Comparison of ENCODE assay signal across 18 cellular contexts in genomic region chr6:70676821-70677220, GRCh38. TPM values are rescaled to one million over a fixed set of nuclear protein-coding genes. Genes with fewer than 3 reads are reported as not detected.
A peak's percentile ranks its signal among the peaks of the same experiment; 100 is the strongest.
DNase-seq lines count a peak whose midpoint lies in the region; ATAC-seq and TF ChIP-seq lines count a peak whose summit lies in the region.
"Had no signal": no experiment of that assay in that cellular context is flagged by ENCODE, and none has a peak within 500 bp of the region (broad histone marks: within the 10 kb centered on the region; RNA-seq: fewer than 3 reads in every experiment).

No MANE protein-coding gene starts in this region.

- DNase-seq in ELF-1 (ENCODE audit: low read depth, low spot score) (peak; percentile 20), Karpas-422 (peak; percentile 15), lower lobe of right lung (no peak), osteoblast (ENCODE audit: insufficient read length, low spot score, missing footprints) (no peak), hepatic stellate cell (ENCODE audit: low spot score) (no peak)
- DNase-seq: AML-193; Calu3; CD4-positive, alpha-beta T cell; CD8-positive, alpha-beta T cell; DMS79 treated with DMSO at 0.1 percent for 48 hours; GDM1 had no signal

- H3K27ac ChIP-seq in Karpas-422 (ENCODE audit: low read length) (no peak overlapping the region), lower lobe of right lung (no peak overlapping the region), osteoblast (ENCODE audit: low read depth, low read length) (no peak overlapping the region)
- H3K27ac ChIP-seq: 22Rv1; A549; BLaER1 treated with 17β-estradiol and CSF1 and Interleukin-3, amounts not matched to agents 10 nM and 100 nM; C4-2B had no signal

- no peak overlapping the region for H3K9ac ChIP-seq in Karpas-422 (ENCODE audit: low read length)
- H3K9ac ChIP-seq: BLaER1 treated with 17β-estradiol and CSF1 and Interleukin-3, amounts not matched to agents 10 nM and 100 nM had no signal

- ATAC-seq in esophagus mucosa (peak; percentile 51), lower lobe of right lung (no peak)
- ATAC-seq: A549; CD8-positive, alpha-beta T cell; GM12878 had no signal

- no peak overlapping the region for H3K4me2 ChIP-seq in Karpas-422 (ENCODE audit: low read depth, low read length, poor library complexity, severe bottlenecking)
- no peak overlapping the region for H3K4me2 ChIP-seq in osteoblast (ENCODE audit: insufficient read depth, low read length)
- H3K4me2 ChIP-seq: A549; BLaER1 treated with 17β-estradiol and CSF1 and Interleukin-3, amounts not matched to agents 10 nM and 100 nM had no signal

- TF ChIP-seq CTCF in lower lobe of right lung (IDR thresholded peaks at IDR 0.05) (no peak), osteoblast (IDR thresholded peaks at IDR 0.05; ENCODE audit: extremely low read depth, low read depth, low read length) (no peak)

- H3K4me1 ChIP-seq in Karpas-422 (ENCODE audit: low read length) (no peaks in the 10 kb centered on the region), lower lobe of right lung (no peaks in the 10 kb centered on the region), osteoblast (ENCODE audit: insufficient read depth, low read length) (peaks cover 5% of the 10 kb centered on the region)

- H3K9me2 ChIP-seq in Karpas-422 (replicated peaks; ENCODE audit: insufficient read depth, low read length), result no peaks in the 10 kb centered on the region

- H3K27me3 ChIP-seq in Karpas-422 (ENCODE audit: low read length), result no peaks in the 10 kb centered on the region
- H3K27me3 ChIP-seq in lower lobe of right lung (ENCODE audit: low read depth), result no peaks in the 10 kb centered on the region
- no peaks in the 10 kb centered on the region for H3K27me3 ChIP-seq in osteoblast (ENCODE audit: insufficient read depth, low read length)
- H3K27me3 ChIP-seq: BLaER1 treated with 17β-estradiol and CSF1 and Interleukin-3, amounts not matched to agents 10 nM and 100 nM had no signal

- no peak overlapping the region for H2AFZ ChIP-seq in Karpas-422 (ENCODE audit: low read length)
- no peak overlapping the region for H2AFZ ChIP-seq in osteoblast (ENCODE audit: low read length)

- intact Hi-C loops in lower lobe of right lung (cut with DNase I), result no loop called here

- peaks cover 50% of the 10 kb centered on the region for H4K20me1 ChIP-seq in Karpas-422 (ENCODE audit: insufficient read depth, low read depth, low read length)
- H4K20me1 ChIP-seq in osteoblast (ENCODE audit: insufficient read depth, low read length), result peaks cover 45% of the 10 kb centered on the region

- H3K9me3 ChIP-seq in Karpas-422 (ENCODE audit: low read length) (no peaks in the 10 kb centered on the region), lower lobe of right lung (no peaks in the 10 kb centered on the region), osteoblast (ENCODE audit: low read depth, low read length) (no peaks in the 10 kb centered on the region)
- H3K9me3 ChIP-seq: A549, Caco-2 had no signal

- H3K36me3 ChIP-seq in Karpas-422 (ENCODE audit: insufficient read depth, low read length) (no peaks in the 10 kb centered on the region), lower lobe of right lung (no peaks in the 10 kb centered on the region), osteoblast (ENCODE audit: insufficient read depth, low read length) (no peaks in the 10 kb centered on the region)

- H3K4me3 ChIP-seq in Karpas-422 (ENCODE audit: low read length) (no peak overlapping the region), lower lobe of right lung (no peak overlapping the region), osteoblast (ENCODE audit: insufficient read depth, low read length) (no peak overlapping the region)
- H3K4me3 ChIP-seq: A549; BLaER1 treated with 17β-estradiol and CSF1 and Interleukin-3, amounts not matched to agents 10 nM and 100 nM; GM12878 had no signal

- H3K79me2 ChIP-seq in Karpas-422 (ENCODE audit: low read length) (peaks cover 12% of the 10 kb centered on the region; the same call in 1 of the 2 replicates), osteoblast (ENCODE audit: insufficient read depth, low read length) (peaks cover 74% of the 10 kb centered on the region)

RNA-seq across cellular contexts. Expression of gene SMAP1, which starts 9.1 kb away (rescaled TPM):
- total RNA-seq in Karpas-422 (2014; rRNA removed; shearing (Covaris generic); ENCODE audit: low replicate concordance), result 17.6 and 17.7 TPM in 2 replicates
- total RNA-seq in esophagus mucosa (35.3 TPM), lower lobe of right lung (21.7 TPM), osteoblast (33.7 and 37.7 TPM in 2 replicates)

Comparison
In these comparisons a context has a peak if more than half of its experiments do, and no peak if none do; other contexts are left out.
1. DNase-seq: peak in ELF-1 (single experiment) and Karpas-422 (single experiment); none in lower lobe of right lung (single experiment), osteoblast (single experiment) and hepatic stellate cell (single experiment).